In the genomic region with DNA sequence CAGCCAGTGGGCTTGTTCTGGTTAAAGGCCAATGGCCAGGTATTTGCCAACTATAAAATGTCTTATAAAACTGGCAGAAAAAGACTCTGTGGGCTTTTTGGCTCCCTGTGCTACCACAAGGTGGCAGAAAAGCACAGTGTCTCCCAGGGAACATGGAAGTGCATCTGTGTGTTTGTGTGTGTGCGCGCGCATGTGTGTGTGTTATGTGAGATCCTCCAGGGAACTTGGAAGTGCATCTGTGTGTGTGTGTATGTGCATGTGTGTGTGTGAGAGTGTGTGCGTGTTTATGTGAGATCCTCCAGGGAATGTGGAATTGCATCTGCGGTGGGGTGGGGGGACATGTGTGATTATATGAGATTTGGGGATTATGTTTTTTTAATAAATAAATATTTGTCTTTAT, we compare ENCODE assay signal across 8 cellular contexts. TPM values are rescaled to one million over a fixed set of nuclear protein-coding genes. Genes with fewer than 3 reads are reported as not detected.
DNase-seq lines count a peak whose midpoint lies in the region; ATAC-seq and TF ChIP-seq lines count a peak whose summit lies in the region.

No MANE protein-coding gene starts in this region.

- no peak overlapping the region for H3K4me3 Mint-ChIP-seq in activated CD8-positive, alpha-beta T cell treated with anti-CD3 and anti-CD28 coated beads for 36 hours

- in situ Hi-C loops in ACHN (cut with HindIII; ENCODE audit: low pct_ligation_motif_present, low pct_unique_long_range_greater_than_20kb, low sequenced_read_pairs), result no loop called here

- no peak overlapping the region for H3K27ac Mint-ChIP-seq in activated CD8-positive, alpha-beta T cell treated with anti-CD3 and anti-CD28 coated beads for 36 hours

- CTCF ChIA-PET in activated CD8-positive, alpha-beta T cell treated with anti-CD3 and anti-CD28 coated beads for 36 hours (lab: Charles Lee), result interaction anchor here (0.8 to 1.6 kb wide), 2 partner anchors 9 to 192 kb away, joined by 3 to 8 read pairs; no protein-coding TSS in a partner anchor

- intact Hi-C loops in activated CD8-positive, alpha-beta T cell treated with anti-CD3 and anti-CD28 coated beads for 36 hours (cut with micrococcal nuclease), result no loop called here

- peaks cover 7% of the 10 kb centered on the region for H3K9me3 Mint-ChIP-seq in activated CD8-positive, alpha-beta T cell treated with anti-CD3 and anti-CD28 coated beads for 36 hours

- TF ChIP-seq CTCF in GM12872 (IDR thresholded peaks at IDR 0.05; ENCODE audit: insufficient read depth, low read depth, low read length), result peak; percentile 61
- peak; percentile 39 for TF ChIP-seq CTCF in activated CD8-positive, alpha-beta T cell treated with anti-CD3 and anti-CD28 coated beads for 36 hours (IDR thresholded peaks at IDR 0.05)

- peak; percentile 61 for ATAC-seq in activated CD8-positive, alpha-beta T cell treated with anti-CD3 and anti-CD28 coated beads for 36 hours
- no peak for ATAC-seq in GM18873 (IDR thresholded peaks at IDR 0.05; ENCODE audit: low FRiP score, unreplicated experiment)
- ATAC-seq in GM21526 (IDR thresholded peaks at IDR 0.05; ENCODE audit: low FRiP score, unreplicated experiment), result no peak

- H3K27me3 Mint-ChIP-seq in activated CD8-positive, alpha-beta T cell treated with anti-CD3 and anti-CD28 coated beads for 36 hours, result peaks cover 4% of the 10 kb centered on the region

- H3K4me1 Mint-ChIP-seq in activated CD8-positive, alpha-beta T cell treated with anti-CD3 and anti-CD28 coated beads for 36 hours (ENCODE audit: low read depth), result no peaks in the 10 kb centered on the region

- H3K36me3 Mint-ChIP-seq in activated CD8-positive, alpha-beta T cell treated with anti-CD3 and anti-CD28 coated beads for 36 hours (ENCODE audit: low read depth), result no peaks in the 10 kb centered on the region

- DNase-seq in ACHN (peak; percentile 58), NCI-H446 (lab: John Stamatoyannopoulos, UW) (peak; percentile 72 to 84), foreskin melanocyte (peak; percentile 67), renal cortical epithelial cell (ENCODE audit: low read depth) (peak; percentile 64)
- DNase-seq in activated CD8-positive, alpha-beta T cell treated with anti-CD3 and anti-CD28 coated beads for 36 hours, result peak; percentile 75

- POLR2A ChIA-PET in activated CD8-positive, alpha-beta T cell treated with anti-CD3 and anti-CD28 coated beads for 36 hours (lab: Charles Lee), result no interaction called here

RNA-seq across cellular contexts. Expression of gene ABI1, which starts 30.2 kb away (rescaled TPM):
- total RNA-seq in activated CD8-positive, alpha-beta T cell treated with anti-CD3 and anti-CD28 coated beads for 36 hours, result 10 to 100 TPM; 32.4 to 37.2 TPM
- total RNA-seq in renal cortical epithelial cell, result 38.1 and 53.3 TPM in 2 replicates
